Comparison of ENCODE assay signal across 1 cellular context in the genomic region with DNA sequence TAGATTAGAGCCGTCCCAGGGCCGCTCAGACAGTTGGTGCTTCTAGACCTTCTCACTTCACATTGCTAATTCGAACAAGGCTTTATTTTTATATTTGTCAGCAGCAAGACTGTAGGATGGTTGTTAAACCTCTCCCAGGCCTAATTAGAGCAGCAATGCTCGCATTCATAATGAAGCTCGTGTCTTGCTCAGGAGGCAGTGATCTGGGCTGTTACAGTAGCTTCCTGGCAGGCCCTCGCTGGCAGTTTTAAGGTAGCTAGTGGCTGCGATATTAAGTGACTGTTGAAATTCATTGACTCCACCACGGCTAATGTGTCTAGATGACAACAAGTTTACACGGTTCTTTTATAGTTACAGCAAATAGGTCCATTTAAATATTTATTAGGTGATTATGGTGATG.
TF ChIP-seq lines count a peak whose summit lies in the region.

No MANE protein-coding gene starts in this region.

TF ChIP-seq in GM23338, 12 proteins besides CTCF, POLR2A, EP300 and RAD21 (continued from another document):
- TF ChIP-seq ZNF462 (CRISPR knock-in tag; IDR thresholded peaks at IDR 0.05) (no peak), POLR2AphosphoS5 (IDR thresholded peaks at IDR 0.05; ENCODE audit: low read depth) (no peak), STAT1 (IDR thresholded peaks at IDR 0.05; ENCODE audit: unreplicated experiment) (no peak), CREB1 (CRISPR knock-in tag; IDR thresholded peaks at IDR 0.05; ENCODE audit: low read depth) (no peak)
TF ChIP-seq in GM23338: peak in this region for 0.
